In genomic region chr2:105778344-105778607, GRCh38 we compare ENCODE assay signal across 1 cellular context.
TF ChIP-seq lines count a peak whose summit lies in the region.

No MANE protein-coding gene starts in this region.

TF ChIP-seq in SK-N-SH treated with all-trans-retinoic acid at 6 μM for 48 hours, 23 proteins besides CTCF, POLR2A, EP300 and RAD21 (continued from another document):
- TF ChIP-seq, protein P1, sequence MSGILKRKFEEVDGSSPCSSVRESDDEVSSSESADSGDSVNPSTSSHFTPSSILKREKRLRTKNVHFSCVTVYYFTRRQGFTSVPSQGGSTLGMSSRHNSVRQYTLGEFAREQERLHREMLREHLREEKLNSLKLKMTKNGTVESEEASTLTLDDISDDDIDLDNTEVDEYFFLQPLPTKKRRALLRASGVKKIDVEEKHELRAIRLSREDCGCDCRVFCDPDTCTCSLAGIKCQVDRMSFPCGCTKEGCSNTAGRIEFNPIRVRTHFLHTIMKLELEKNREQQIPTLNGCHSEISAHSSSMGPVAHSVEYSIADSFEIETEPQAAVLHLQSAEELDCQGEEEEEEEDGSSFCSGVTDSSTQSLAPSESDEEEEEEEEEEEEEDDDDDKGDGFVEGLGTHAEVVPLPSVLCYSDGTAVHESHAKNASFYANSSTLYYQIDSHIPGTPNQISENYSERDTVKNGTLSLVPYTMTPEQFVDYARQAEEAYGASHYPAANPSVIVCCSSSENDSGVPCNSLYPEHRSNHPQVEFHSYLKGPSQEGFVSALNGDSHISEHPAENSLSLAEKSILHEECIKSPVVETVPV (CRISPR knock-in tag; IDR thresholded peaks at IDR 0.05), result no peak
- TF ChIP-seq, protein P2, sequence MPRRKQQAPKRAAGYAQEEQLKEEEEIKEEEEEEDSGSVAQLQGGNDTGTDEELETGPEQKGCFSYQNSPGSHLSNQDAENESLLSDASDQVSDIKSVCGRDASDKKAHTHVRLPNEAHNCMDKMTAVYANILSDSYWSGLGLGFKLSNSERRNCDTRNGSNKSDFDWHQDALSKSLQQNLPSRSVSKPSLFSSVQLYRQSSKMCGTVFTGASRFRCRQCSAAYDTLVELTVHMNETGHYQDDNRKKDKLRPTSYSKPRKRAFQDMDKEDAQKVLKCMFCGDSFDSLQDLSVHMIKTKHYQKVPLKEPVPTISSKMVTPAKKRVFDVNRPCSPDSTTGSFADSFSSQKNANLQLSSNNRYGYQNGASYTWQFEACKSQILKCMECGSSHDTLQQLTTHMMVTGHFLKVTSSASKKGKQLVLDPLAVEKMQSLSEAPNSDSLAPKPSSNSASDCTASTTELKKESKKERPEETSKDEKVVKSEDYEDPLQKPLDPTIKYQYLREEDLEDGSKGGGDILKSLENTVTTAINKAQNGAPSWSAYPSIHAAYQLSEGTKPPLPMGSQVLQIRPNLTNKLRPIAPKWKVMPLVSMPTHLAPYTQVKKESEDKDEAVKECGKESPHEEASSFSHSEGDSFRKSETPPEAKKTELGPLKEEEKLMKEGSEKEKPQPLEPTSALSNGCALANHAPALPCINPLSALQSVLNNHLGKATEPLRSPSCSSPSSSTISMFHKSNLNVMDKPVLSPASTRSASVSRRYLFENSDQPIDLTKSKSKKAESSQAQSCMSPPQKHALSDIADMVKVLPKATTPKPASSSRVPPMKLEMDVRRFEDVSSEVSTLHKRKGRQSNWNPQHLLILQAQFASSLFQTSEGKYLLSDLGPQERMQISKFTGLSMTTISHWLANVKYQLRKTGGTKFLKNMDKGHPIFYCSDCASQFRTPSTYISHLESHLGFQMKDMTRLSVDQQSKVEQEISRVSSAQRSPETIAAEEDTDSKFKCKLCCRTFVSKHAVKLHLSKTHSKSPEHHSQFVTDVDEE (CRISPR knock-in tag; IDR thresholded peaks at IDR 0.05), result no peak
- TF ChIP-seq BACH2 (CRISPR knock-in tag; IDR thresholded peaks at IDR 0.05; ENCODE audit: borderline replicate concordance), result no peak
- TF ChIP-seq ZFP3 (CRISPR knock-in tag; IDR thresholded peaks at IDR 0.05), result no peak
- TF ChIP-seq TOX (CRISPR knock-in tag; IDR thresholded peaks at IDR 0.05; ENCODE audit: borderline replicate concordance), result no peak
- TF ChIP-seq CSDC2 (CRISPR knock-in tag; IDR thresholded peaks at IDR 0.05), result no peak
- TF ChIP-seq POU6F1 (CRISPR knock-in tag; IDR thresholded peaks at IDR 0.05; ENCODE audit: borderline replicate concordance, low read depth), result no peak
- TF ChIP-seq ZC3H10 (CRISPR knock-in tag; IDR thresholded peaks at IDR 0.05), result no peak
- no peak for TF ChIP-seq ZNF565 (CRISPR knock-in tag; conservative IDR thresholded peaks at IDR 0.05; ENCODE audit: low read depth)
- no peak for TF ChIP-seq ESRRG (CRISPR knock-in tag; IDR thresholded peaks at IDR 0.05)
- TF ChIP-seq TCF4 (CRISPR knock-in tag; IDR thresholded peaks at IDR 0.05; ENCODE audit: borderline replicate concordance), result no peak
- no peak for TF ChIP-seq ZNF70 (CRISPR knock-in tag; IDR thresholded peaks at IDR 0.05)
